In genomic region chr1:94081566-94082344, GRCh38 we compare ENCODE assay signal across 10 cellular contexts. TPM values are rescaled to one million over a fixed set of nuclear protein-coding genes. Genes with fewer than 3 reads are reported as not detected.
DNase-seq lines count a peak whose midpoint lies in the region; ATAC-seq and TF ChIP-seq lines count a peak whose summit lies in the region.
"Had no signal": no experiment of that assay in that cellular context is flagged by ENCODE, and none has a peak within 500 bp of the region (broad histone marks: within the 10 kb centered on the region; RNA-seq: fewer than 3 reads in every experiment).

No MANE protein-coding gene starts in this region.

- DNase-seq in A673 (ENCODE audit: low spot score) (peak; percentile 35), HCT116 (ENCODE audit: low read depth, low spot score) (no peak), adrenal gland (peak in 5 of 7 donors; percentile 41 to 58 (median 45)), fibroblast of the conjunctiva (ENCODE audit: low read depth) (peak; percentile 74), hippocampal formation (lab: John Stamatoyannopoulos, UW) (no peak), NCI-H510A treated with DMSO at 0.1 percent for 48 hours (lab: John Stamatoyannopoulos, UW) (no peak)
- no peak for DNase-seq in activated CD8-positive, alpha-beta memory T cell treated with anti-CD3 and anti-CD28 coated beads, Interleukin-2, amount 50 U/mL, for 48 hours
- DNase-seq: stimulated activated CD4-positive, alpha-beta T cell treated with anti-CD3 and anti-CD28 coated beads, Interleukin-4, amount 100 ng/mL, for 4 hours had no signal

- TF ChIP-seq CTCF in A673 (conservative IDR thresholded peaks at IDR 0.05; ENCODE audit: low read depth, low read length) (no peak), HCT116 (IDR thresholded peaks at IDR 0.05 in 2 of 3, conservative IDR thresholded peaks at IDR 0.05 in 1 of 3; ENCODE audit: borderline replicate concordance in 1 of 3, insufficient read depth in 1 of 3, low read depth in 2 of 3, low read length in 2 of 3) (no peak), adrenal gland (IDR thresholded peaks at IDR 0.05) (no peak)

- CTCF ChIA-PET in A673 (lab: Charles Lee), result no interaction called here
- CTCF ChIA-PET in HCT116 (lab: Charles Lee), result interaction anchor here (1.3 kb wide), 1 partner anchor 18 kb away, joined by 3 read pairs; no protein-coding TSS in a partner anchor

- no peaks in the 10 kb centered on the region for H3K9me3 ChIP-seq in A673 (ENCODE audit: low read depth, low read length, poor library complexity, severe bottlenecking)
- no peaks in the 10 kb centered on the region for H3K9me3 ChIP-seq in HCT116 (ENCODE audit: control insufficient read depth in 1 of 2, insufficient read depth in 1 of 2, low read depth in 1 of 2, low read length in 2 of 2)
- no peaks in the 10 kb centered on the region for H3K9me3 ChIP-seq in adrenal gland (replicated peaks in 1 of 3)

- POLR2A ChIA-PET in A673 (lab: Charles Lee; ENCODE audit: low non-redundant PET), result no interaction called here
- POLR2A ChIA-PET in HCT116 (lab: Charles Lee), result no interaction called here

- H3K4me1 ChIP-seq in A673 (ENCODE audit: insufficient read depth, low read length, poor library complexity, severe bottlenecking) (no peaks in the 10 kb centered on the region), HCT116 (ENCODE audit: control insufficient read depth in 1 of 2, insufficient read depth in 2 of 2, low read length in 2 of 2) (peaks cover 0 to 10% of the 10 kb centered on the region in 2 experiments; a peak in 2 of 4 replicates), adrenal gland (replicated peaks in 1 of 2) (no peaks in the 10 kb centered on the region)

- no peaks in the 10 kb centered on the region for H3K9me2 ChIP-seq in HCT116 (ENCODE audit: insufficient read depth)

- ATAC-seq in HCT116 (peak; percentile 74), GM18867 (IDR thresholded peaks at IDR 0.05; ENCODE audit: unreplicated experiment) (no peak)

- H3K4me3 ChIP-seq in A673 (ENCODE audit: low read depth, low read length, poor library complexity, severe bottlenecking) (no peak overlapping the region), HCT116 (replicated peaks in 1 of 2; ENCODE audit: low read depth in 1 of 2, low read length in 2 of 2) (no peak overlapping the region), adrenal gland (no peak overlapping the region)
- H3K4me3 ChIP-seq: neural progenitor cell had no signal

- H3K9ac ChIP-seq in HCT116 (ENCODE audit: low read length), result no peak overlapping the region
- H3K9ac ChIP-seq: neural progenitor cell had no signal

- 79 to 90% (median 84%) methylated on average over 7 of the region's 7 CpGs for WGBS in adrenal gland, 4 donors

- TF ChIP-seq POLR2A in HCT116 (IDR thresholded peaks at IDR 0.05; ENCODE audit: borderline replicate concordance, extremely low read depth, insufficient read depth, insufficient read length) (no peak), adrenal gland (IDR thresholded peaks at IDR 0.05) (no peak)

- no peak overlapping the region for H3K27ac ChIP-seq in A673 (ENCODE audit: low read depth, low read length, poor library complexity, severe bottlenecking)
- no peak overlapping the region for H3K27ac ChIP-seq in HCT116 (ENCODE audit: low read depth, low read length)
- no peak overlapping the region for H3K27ac ChIP-seq in adrenal gland
- H3K27ac ChIP-seq: neural progenitor cell had no signal

- no peaks in the 10 kb centered on the region for H4K20me1 ChIP-seq in HCT116 (ENCODE audit: insufficient read depth)

- peak overlapping the region; percentile 57 for H2AFZ ChIP-seq in HCT116 (ENCODE audit: low read depth, low read length, poor library complexity, severe bottlenecking)
- H2AFZ ChIP-seq: neural progenitor cell had no signal

- BruUV-seq in A673 (replicated peaks; lab: Mats Ljungman, UMichigan) (no TSS peak), HCT116 (replicated peaks; lab: Mats Ljungman, UMichigan) (no TSS peak)

- no peaks in the 10 kb centered on the region for H3K36me3 ChIP-seq in A673 (ENCODE audit: insufficient read depth, low read length, poor library complexity, severe bottlenecking)
- no peaks in the 10 kb centered on the region for H3K36me3 ChIP-seq in HCT116 (ENCODE audit: control insufficient read depth in 1 of 2, insufficient read depth in 2 of 2, low read length in 2 of 2)
- no peaks in the 10 kb centered on the region for H3K36me3 ChIP-seq in adrenal gland (replicated peaks in 1 of 2)
- H3K36me3 ChIP-seq: neural progenitor cell had no signal

- no peaks in the 10 kb centered on the region for H3K27me3 ChIP-seq in A673 (replicated peaks; ENCODE audit: insufficient read depth, low read depth, low read length, poor library complexity)
- H3K27me3 ChIP-seq in HCT116 (ENCODE audit: insufficient read depth, low read length), result no peaks in the 10 kb centered on the region; the same call in 1 of the 2 replicates
- no peaks in the 10 kb centered on the region for H3K27me3 ChIP-seq in adrenal gland

- H3K79me2 ChIP-seq in HCT116 (ENCODE audit: insufficient read depth, low read length), result no peaks in the 10 kb centered on the region

- intact Hi-C loops in A673 (cut with micrococcal nuclease; ENCODE audit: unreplicated experiment) (no loop called here), HCT116 (cut with micrococcal nuclease) (no loop called here), adrenal gland (cut with DNase I) (no loop called here)

- RAD21 ChIA-PET in HCT116 (lab: Charles Lee; ENCODE audit: low non-redundant PET in 1 of 2, low total read pairs in 2 of 2, uncharacterized antibody in 2 of 2, unreplicated experiment in 2 of 2), result no interaction called here

- no peak for TF ChIP-seq RAD21 in HCT116 (IDR thresholded peaks at IDR 0.05; ENCODE audit: low read depth)

- peak overlapping the region; percentile 13; the same call in 1 of the 2 replicates for H3K4me2 ChIP-seq in HCT116 (ENCODE audit: low read length)

TF ChIP-seq in HCT116, 20 proteins besides CTCF, POLR2A, EP300 and RAD21:
- TF ChIP-seq ZNF274 (IDR thresholded peaks at IDR 0.05; ENCODE audit: low read depth, low read length), result no peak
- TF ChIP-seq ZBTB33 (IDR thresholded peaks at IDR 0.05; ENCODE audit: extremely low read depth, insufficient replicate concordance, low read length), result no peak
- TF ChIP-seq JUND (IDR thresholded peaks at IDR 0.05), result peak; percentile 34; the same call in 1 of the 2 replicates
- peak; percentile 34; the same call in 1 of the 2 replicates for TF ChIP-seq FOSL1 (IDR thresholded peaks at IDR 0.05; ENCODE audit: low read depth)

RNA-seq across cellular contexts. Expression of gene ABCA4, which starts 39.2 kb away (rescaled TPM):
- total RNA-seq in A673 (2021) (0.09 and 0.44 TPM in 2 replicates), HCT116 (2021; ENCODE audit: unreplicated experiment) (0.22 TPM), adrenal gland (1 to 10 TPM in 1 of 8 donors, under 1 TPM in 6, not detected in 1; 0.04 to 1.9 (median 0.12) TPM)
- polyA plus RNA-seq in HCT116 (2012), result 0.22 and 0.39 TPM in 2 replicates
- polyA plus RNA-seq in adrenal gland, result under 1 TPM; 0.10 to 0.40 (median 0.29) TPM

Comparison
In these comparisons a context has a peak if more than half of its experiments do, and no peak if none do; other contexts are left out.
1. DNase-seq: peak in A673 (single experiment), adrenal gland (5 of 7) and fibroblast of the conjunctiva (single experiment); none in HCT116 (single experiment), hippocampal formation (0 of 2), NCI-H510A treated with DMSO at 0.1 percent for 48 hours (single experiment) and activated CD8-positive, alpha-beta memory T cell treated with anti-CD3 and anti-CD28 coated beads, Interleukin-2, amount 50 U/mL, for 48 hours (single experiment).